13 cellular contexts compared by ENCODE assay signal in the genomic region with DNA sequence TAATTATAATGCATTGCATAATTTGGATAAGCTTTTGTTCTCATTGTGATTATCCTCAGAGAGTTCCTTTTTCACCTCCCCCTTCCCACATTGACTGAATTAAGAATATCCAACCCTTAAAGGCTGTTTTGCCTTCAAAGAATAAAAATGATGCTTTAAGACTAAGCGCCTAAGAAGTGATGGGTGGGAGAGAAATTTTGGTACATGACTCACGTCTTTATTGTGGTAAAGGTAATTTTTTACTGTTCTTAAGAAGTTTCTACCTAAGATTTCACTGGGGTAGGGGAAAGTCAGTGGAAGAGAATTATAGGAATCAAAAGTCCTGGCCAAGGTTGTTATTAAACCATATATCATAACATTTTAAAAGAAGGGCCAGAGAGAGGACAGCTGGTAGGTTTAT.
"Had no signal": no experiment of that assay in that cellular context is flagged by ENCODE, and none has a peak within 500 bp of the region (broad histone marks: within the 10 kb centered on the region; RNA-seq: fewer than 3 reads in every experiment).

No MANE protein-coding gene starts in this region.

- H3K9me3 Mint-ChIP-seq: memory B cell had no signal

- DNase-seq: activated CD4-positive, alpha-beta T cell treated with anti-CD3 and anti-CD28 coated beads for 1 hour; adrenal gland; dermis blood vessel endothelial cell; effector memory CD8-positive, alpha-beta T cell; foreskin keratinocyte; kidney glomerular epithelial cell; left ventricle myocardium superior; mucosa of descending colon; natural killer cell; stimulated activated CD4-positive, alpha-beta T cell treated with anti-CD3 and anti-CD28 coated beads, Interleukin-1b, Interleukin-23, amount 100 ng/mL, for 48 hours; T-helper 9 cell; tibial artery had no signal

- H3K27ac Mint-ChIP-seq: memory B cell, natural killer cell had no signal

- ATAC-seq: effector memory CD8-positive, alpha-beta T cell; foreskin keratinocyte; left ventricle myocardium superior; mucosa of descending colon; natural killer cell had no signal

- H3K27me3 Mint-ChIP-seq: effector memory CD8-positive, alpha-beta T cell; memory B cell had no signal

- H3K36me3 Mint-ChIP-seq: natural killer cell had no signal

- H3K4me3 Mint-ChIP-seq: effector memory CD8-positive, alpha-beta T cell; memory B cell; natural killer cell had no signal
